In the genomic region with DNA sequence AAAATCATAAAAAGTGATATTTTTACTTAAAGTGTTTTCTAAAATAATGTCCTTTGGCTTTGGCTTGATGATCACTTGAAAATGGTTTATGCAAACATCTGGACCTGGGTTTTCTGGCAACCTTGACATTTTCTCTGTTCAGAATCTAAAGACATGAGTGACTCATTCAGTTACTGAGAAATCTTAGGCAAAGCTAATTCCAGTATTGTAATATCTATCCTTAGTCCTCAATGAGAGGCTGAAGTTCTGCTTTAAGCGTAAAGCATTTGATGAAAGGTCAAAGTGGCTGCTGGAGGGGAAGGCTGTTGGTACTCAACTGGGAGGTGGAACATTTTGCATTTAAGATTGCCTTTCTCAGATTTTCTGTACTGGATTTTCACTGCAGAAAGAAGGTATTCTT, we compare ENCODE assay signal across 8 cellular contexts. TPM values are rescaled to one million over a fixed set of nuclear protein-coding genes. Genes with fewer than 3 reads are reported as not detected.
A peak's percentile ranks its signal among the peaks of the same experiment; 100 is the strongest.
DNase-seq lines count a peak whose midpoint lies in the region; ATAC-seq, FAIRE-seq and TF ChIP-seq lines count a peak whose summit lies in the region.

No MANE protein-coding gene starts in this region.

- peak overlapping the region; percentile 86; the same call in 1 of the 2 replicates for H3K9ac ChIP-seq in HepG2 (ENCODE audit: insufficient read depth, low read depth, low read length)

- peak overlapping the region; percentile 95 for H3K4me3 ChIP-seq in right cardiac atrium (ENCODE audit: low read length)
- H3K4me3 ChIP-seq in adrenal gland = peak overlapping the region in 1 of 4 donors; percentile 80
- H3K4me3 ChIP-seq in HepG2 (replicated peaks in 1 of 3; ENCODE audit: insufficient read depth in 1 of 3, low read depth in 2 of 3, low read length in 3 of 3) = peak overlapping the region; percentile 84 to 91 (median 89)

- H3K27me3 ChIP-seq in right cardiac atrium (ENCODE audit: control insufficient read depth, insufficient read depth) = no peaks in the 10 kb centered on the region
- H3K27me3 ChIP-seq in adrenal gland = no peaks in the 10 kb centered on the region
- H3K27me3 ChIP-seq in HepG2 (ENCODE audit: control insufficient read depth in 1 of 2, insufficient read depth in 2 of 2, low read length in 2 of 2) = no peaks in the 10 kb centered on the region; a peak in 1 of 5 replicates

- no peak for TF ChIP-seq EP300 in HepG2 (IDR thresholded peaks at IDR 0.05; ENCODE audit: low read depth in 2 of 2, low read length in 2 of 2)
- TF ChIP-seq EP300 in HepG2 (CRISPR knock-in tag; IDR thresholded peaks at IDR 0.05; ENCODE audit: borderline replicate concordance) = no peak

- FAIRE-seq in HepG2 (lab: Jason Lieb, UNC) = no peak

- ATAC-seq in right cardiac atrium (no peak), Right ventricle myocardium superior (ENCODE audit: poor library complexity) (no peak), HepG2 (no peak), HG03135 (IDR thresholded peaks at IDR 0.05; ENCODE audit: unreplicated experiment) (no peak), GM21737 (IDR thresholded peaks at IDR 0.05; ENCODE audit: unreplicated experiment) (no peak)

- DNase-seq in right cardiac atrium (no peak), Right ventricle myocardium superior (no peak), adrenal gland (peak in 2 of 7 donors; percentile 12 to 33), HepG2 (ENCODE audit: low spot score) (no peak), SKM-1 (lab: John Stamatoyannopoulos, UW; ENCODE audit: unreplicated experiment) (no peak), GM13976 (ENCODE audit: low spot score) (no peak)

- peaks cover 2% of the 10 kb centered on the region for H3K4me1 ChIP-seq in right cardiac atrium (ENCODE audit: control insufficient read depth, insufficient read depth, low read length)
- H3K4me1 ChIP-seq in adrenal gland (replicated peaks in 1 of 2) = peaks cover 46 to 56% of the 10 kb centered on the region in 2 donors
- peaks cover 62% of the 10 kb centered on the region for H3K4me1 ChIP-seq in HepG2 (ENCODE audit: insufficient read depth, low read length)

- in situ Hi-C loops in HepG2 (cut with HindIII; ENCODE audit: extremely low pct_ligation_motif_present, low pct_unique_long_range_greater_than_20kb) = loop anchor here (5.0 to 25.0 kb wide), 3 partner anchors 310 to 780 kb away; no protein-coding TSS in a partner anchor
- in situ Hi-C loops in GM13976 (cut with MboI; ENCODE audit: low sequenced_read_pairs, unreplicated experiment) = loop anchor here (25.0 kb wide), 1 partner anchor 1055 kb away; no protein-coding TSS in a partner anchor

- CTCF ChIA-PET in HepG2 (lab: Yijun Ruan, JAX; ENCODE audit: low intra/inter-chr PET ratio, low total read pairs) = interaction anchor here (0.6 kb wide), 1 partner anchor 933 kb away, joined by 3 read pairs; no protein-coding TSS in a partner anchor

- H3K4me2 ChIP-seq in HepG2 (ENCODE audit: low read depth, low read length) = peak overlapping the region; percentile 78

- H2AFZ ChIP-seq in HepG2 (ENCODE audit: low read length) = no peak overlapping the region

- 64% methylated on average over 1 of the region's 1 CpG for WGBS in right cardiac atrium
- WGBS in adrenal gland, 4 donors = 27 to 44% (median 30%) methylated on average over 1 of the region's 1 CpG
- 68% methylated on average over 1 of the region's 1 CpG for WGBS in HepG2 (ENCODE audit: low lambda C conversion rate)

- H3K79me2 ChIP-seq in HepG2 (ENCODE audit: insufficient read depth, low read length) = peaks cover 65% of the 10 kb centered on the region

- peaks cover 43% of the 10 kb centered on the region for H4K20me1 ChIP-seq in HepG2 (ENCODE audit: insufficient read depth, low read length)

- H3K36me3 ChIP-seq in adrenal gland (replicated peaks in 1 of 2) (no peaks in the 10 kb centered on the region), HepG2 (replicated peaks in 1 of 2; ENCODE audit: control insufficient read depth in 1 of 2, insufficient read depth in 2 of 2, low read length in 2 of 2) (no peaks in the 10 kb centered on the region)

- intact Hi-C loops in right cardiac atrium (cut with DNase I) (no loop called here), Right ventricle myocardium superior (cut with DNase I) (no loop called here), adrenal gland (cut with DNase I) (loop anchor here in 1 of 2 donors (10.0 kb wide), 1 partner anchor 173 kb away; no protein-coding TSS in a partner anchor), HepG2 (cut with micrococcal nuclease; ENCODE audit: unreplicated experiment) (loop anchor here (5.0 kb wide), 4 partner anchors 60 to 945 kb away; a partner anchor contains a TSS)

- H3K27ac ChIP-seq in right cardiac atrium (ENCODE audit: low read length) (no peak overlapping the region), adrenal gland (peak overlapping the region; percentile 20 to 98 (median 93)), HepG2 (ENCODE audit: extremely low read length, insufficient read depth, low read length) (no peak overlapping the region)

- TF ChIP-seq CTCF in adrenal gland (IDR thresholded peaks at IDR 0.05) (no peak), HepG2 (CRISPR knock-in tag; IDR thresholded peaks at IDR 0.05) (no peak), GM13976 (IDR thresholded peaks at IDR 0.05; ENCODE audit: borderline replicate concordance, control extremely low read depth, extremely low read depth, insufficient read depth, missing control alignments) (no peak)

- H3K9me3 ChIP-seq in right cardiac atrium (ENCODE audit: control insufficient read depth, low read length) = no peaks in the 10 kb centered on the region
- H3K9me3 ChIP-seq in adrenal gland (replicated peaks in 1 of 3) = peaks cover 0 to 7% (median 0%) of the 10 kb centered on the region in 3 donors
- no peaks in the 10 kb centered on the region for H3K9me3 ChIP-seq in HepG2 (ENCODE audit: low read length)

- POLR2A ChIA-PET in HepG2 (lab: Yijun Ruan, JAX) = no interaction called here

- TF ChIP-seq RAD21 in HepG2 (CRISPR knock-in tag; IDR thresholded peaks at IDR 0.05) = no peak

- BruUV-seq in HepG2 (replicated peaks; lab: Mats Ljungman, UMichigan) = no TSS peak

- peak in 1 of 2 donors; percentile 32 for TF ChIP-seq POLR2A in adrenal gland (IDR thresholded peaks at IDR 0.05)
- TF ChIP-seq POLR2A in HepG2 (IDR thresholded peaks at IDR 0.05; ENCODE audit: insufficient read depth in 1 of 2, low read depth in 2 of 2, low read length in 2 of 2) = no peak

TF ChIP-seq in HepG2, 621 proteins besides CTCF, POLR2A, EP300 and RAD21 (continues in another document):
- TF ChIP-seq, protein P1, sequence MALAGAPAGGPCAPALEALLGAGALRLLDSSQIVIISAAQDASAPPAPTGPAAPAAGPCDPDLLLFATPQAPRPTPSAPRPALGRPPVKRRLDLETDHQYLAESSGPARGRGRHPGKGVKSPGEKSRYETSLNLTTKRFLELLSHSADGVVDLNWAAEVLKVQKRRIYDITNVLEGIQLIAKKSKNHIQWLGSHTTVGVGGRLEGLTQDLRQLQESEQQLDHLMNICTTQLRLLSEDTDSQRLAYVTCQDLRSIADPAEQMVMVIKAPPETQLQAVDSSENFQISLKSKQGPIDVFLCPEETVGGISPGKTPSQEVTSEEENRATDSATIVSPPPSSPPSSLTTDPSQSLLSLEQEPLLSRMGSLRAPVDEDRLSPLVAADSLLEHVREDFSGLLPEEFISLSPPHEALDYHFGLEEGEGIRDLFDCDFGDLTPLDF (CRISPR knock-in tag; IDR thresholded peaks at IDR 0.05) = no peak
- TF ChIP-seq REXO4 (CRISPR knock-in tag; IDR thresholded peaks at IDR 0.05; ENCODE audit: borderline replicate concordance) (no peak), PITX1 (CRISPR knock-in tag; IDR thresholded peaks at IDR 0.05) (no peak)

RNA-seq across cellular contexts. Expression of a gene that starts 2.3 kb away (rescaled TPM):
- 10 to 100 TPM in 1 of 4 donors, 1 to 10 TPM in 3; 9.4 to 10.1 (median 9.6) TPM for total RNA-seq in right cardiac atrium
- polyA plus RNA-seq in right cardiac atrium = 2.9 TPM
- 7.7 TPM for total RNA-seq in Right ventricle myocardium superior
- 100 to 1,000 TPM in 2 of 8 donors, 10 to 100 TPM in 6; 56.4 to 122 (median 88.6) TPM for total RNA-seq in adrenal gland
- 10 to 100 TPM; 11.7 to 51.0 (median 14.2) TPM for polyA plus RNA-seq in adrenal gland
- total RNA-seq in HepG2 (2016; rRNA removed; fragmentation: Illumina TruSeq; extraction: Trizol) = 55.0 and 80.5 TPM in 2 replicates
- total RNA-seq in HepG2 (2016; cell fraction: cytosol; rRNA removed; fragmentation: Illumina TruSeq; extraction: Trizol; ENCODE audit: low read depth) = 72.2 and 78.9 TPM in 2 replicates
- total RNA-seq in HepG2 (2016; cell fraction: insoluble cytoplasmic fraction; rRNA removed; fragmentation: Illumina TruSeq; extraction: Trizol) = 51.9 and 82.4 TPM in 2 replicates
- 32.4 and 37.5 TPM in 2 replicates for total RNA-seq in HepG2 (2016; cell fraction: membrane; rRNA removed; fragmentation: Illumina TruSeq; extraction: Trizol)
- total RNA-seq in HepG2 (2016; cell fraction: nucleus; rRNA removed; fragmentation: Illumina TruSeq; extraction: Trizol) = 133 and 143 TPM in 2 replicates
- 56.2 and 58.1 TPM in 2 replicates for polyA plus RNA-seq in HepG2 (2011; rRNA removed)
- 22.6 and 40.2 TPM in 2 replicates for polyA plus RNA-seq in HepG2 (2011; cell fraction: cytosol; rRNA removed)
- polyA plus RNA-seq in HepG2 (2011; cell fraction: nucleus; rRNA removed) = 28.0 and 37.9 TPM in 2 replicates
- 76.9 and 89.0 TPM in 2 replicates for polyA plus RNA-seq in HepG2 (2012)
- 1.9 and 2.2 TPM in 2 replicates for polyA plus RNA-seq in HepG2 (2016; cell fraction: cytosol; fragmentation: Illumina TruSeq; extraction: Trizol; ENCODE audit: low read depth)
- polyA plus RNA-seq in HepG2 (2016; cell fraction: insoluble cytoplasmic fraction; fragmentation: Illumina TruSeq; extraction: Trizol; ENCODE audit: low read depth) = 28.4 and 30.3 TPM in 2 replicates
- 5.1 and 6.9 TPM in 2 replicates for polyA plus RNA-seq in HepG2 (2016; cell fraction: membrane; fragmentation: Illumina TruSeq; extraction: Trizol; ENCODE audit: low read depth)
- 91.6 and 95.2 TPM in 2 replicates for polyA plus RNA-seq in HepG2 (2016; cell fraction: nucleus; fragmentation: Illumina TruSeq; extraction: Trizol; ENCODE audit: insufficient read depth, low read depth)
- 47.8 and 93.4 TPM in 2 replicates for polyA minus RNA-seq in HepG2 (2011; rRNA and poly(A)+ RNA removed; ENCODE audit: low replicate concordance)
- 110 and 149 TPM in 2 replicates for polyA minus RNA-seq in HepG2 (2011; cell fraction: cytosol; rRNA and poly(A)+ RNA removed)
- 230 and 293 TPM in 2 replicates for polyA minus RNA-seq in HepG2 (2011; cell fraction: nucleus; rRNA and poly(A)+ RNA removed)

Comparison
In these comparisons a context has a peak if more than half of its experiments do, and no peak if none do; other contexts are left out.
1. H3K27ac ChIP-seq: peak in adrenal gland (5 of 5); none in right cardiac atrium (single experiment) and HepG2 (single experiment).